8 cellular contexts compared by ENCODE assay signal in genomic region chr17:77089118-77089477, GRCh38. TPM values are rescaled to one million over a fixed set of nuclear protein-coding genes. Genes with fewer than 3 reads are reported as not detected.
DNase-seq lines count a peak whose midpoint lies in the region; ATAC-seq, FAIRE-seq and TF ChIP-seq lines count a peak whose summit lies in the region.

No MANE protein-coding gene starts in this region.

- TF ChIP-seq CTCF in astrocyte (IDR thresholded peaks at IDR 0.05; ENCODE audit: insufficient read depth, low read depth, low read length) (no peak), thoracic aorta (IDR thresholded peaks at IDR 0.05) (no peak)

- FAIRE-seq in astrocyte (lab: Jason Lieb, UNC) = no peak

- peak overlapping the region; percentile 77 for H3K27ac Mint-ChIP-seq in astrocyte (ENCODE audit: unreplicated experiment)

- DNase-seq in ACHN (peak; percentile 14), astrocyte (ENCODE audit: low read depth) (no peak), kidney tubule cell (ENCODE audit: low spot score) (peak; percentile 65), thoracic aorta (ENCODE audit: low spot score) (no peak), GOT3 (lab: John Stamatoyannopoulos, UW) (no peak), MV-4-11 (lab: John Stamatoyannopoulos, UW) (no peak), T1000 (lab: John Stamatoyannopoulos, UW) (no peak)
- no peak for DNase-seq in Jurkat, Clone E6-1 (ENCODE audit: low read depth, low spot score)

- H3K9me3 ChIP-seq in astrocyte (ENCODE audit: insufficient read depth, low read depth, low read length) (no peaks in the 10 kb centered on the region), thoracic aorta (no peaks in the 10 kb centered on the region)

- peaks cover 37% of the 10 kb centered on the region for H3K79me2 ChIP-seq in astrocyte (ENCODE audit: insufficient read depth, low read length)

- H3K36me3 Mint-ChIP-seq in astrocyte (ENCODE audit: low read depth, unreplicated experiment) = peaks cover 10% of the 10 kb centered on the region

- peak overlapping the region; percentile 95 for H3K4me3 Mint-ChIP-seq in astrocyte (ENCODE audit: unreplicated experiment)

- no peaks in the 10 kb centered on the region for H3K9me3 Mint-ChIP-seq in astrocyte (ENCODE audit: unreplicated experiment)

- H3K27me3 ChIP-seq in astrocyte (ENCODE audit: insufficient read depth, low read length) (no peaks in the 10 kb centered on the region), thoracic aorta (replicated peaks; ENCODE audit: insufficient read depth) (no peaks in the 10 kb centered on the region)

- H3K4me3 ChIP-seq in Jurkat, Clone E6-1 (ENCODE audit: low read length) = peak overlapping the region; percentile 98
- H3K4me3 ChIP-seq in astrocyte (ENCODE audit: insufficient read depth, low read depth, low read length) (peak overlapping the region; percentile 79), thoracic aorta (peak overlapping the region; percentile 85)

- H3K27me3 Mint-ChIP-seq in astrocyte (ENCODE audit: low read depth, unreplicated experiment) = peaks cover 4% of the 10 kb centered on the region

- H4K20me1 ChIP-seq in astrocyte (ENCODE audit: insufficient read depth, low read length) = peaks cover 5% of the 10 kb centered on the region

- peak overlapping the region; percentile 95 for H3K4me2 ChIP-seq in astrocyte (ENCODE audit: low read length)

- ATAC-seq in thoracic aorta (ENCODE audit: insufficient number of reproducible peaks, low FRiP score, low read depth) = no peak

- peak overlapping the region; percentile 95 for H3K9ac ChIP-seq in astrocyte (ENCODE audit: low read length)

- H2AFZ ChIP-seq in astrocyte (ENCODE audit: low read depth, low read length) = peak overlapping the region; percentile 64

- peaks cover 17% of the 10 kb centered on the region for H3K4me1 ChIP-seq in astrocyte (ENCODE audit: insufficient read depth, low read length)
- H3K4me1 ChIP-seq in thoracic aorta (ENCODE audit: control insufficient read depth in 1 of 2, low read depth in 2 of 2) = peaks cover 19 to 23% of the 10 kb centered on the region in 2 donors

- peaks cover 15% of the 10 kb centered on the region for H3K36me3 ChIP-seq in astrocyte (ENCODE audit: insufficient read depth, low read length)
- H3K36me3 ChIP-seq in thoracic aorta = peaks cover 19% of the 10 kb centered on the region

- in situ Hi-C loops in ACHN (cut with HindIII; ENCODE audit: low pct_ligation_motif_present, low pct_unique_long_range_greater_than_20kb, low sequenced_read_pairs) = no loop called here

- H3K27ac ChIP-seq in astrocyte (ENCODE audit: low read depth, low read length) (peak overlapping the region; percentile 92), thoracic aorta (peak overlapping the region; percentile 88 to 90)

- peaks cover 8% of the 10 kb centered on the region for H3K4me1 Mint-ChIP-seq in astrocyte (ENCODE audit: low read depth, unreplicated experiment)

RNA-seq across cellular contexts. Expression of gene SEC14L1, which starts 51.7 kb away (rescaled TPM):
- polyA plus RNA-seq in Jurkat, Clone E6-1 (2012; ENCODE audit: insufficient read depth, insufficient read length) = 32.2 TPM
- total RNA-seq in astrocyte (86.7 and 93.2 TPM in 2 replicates), thoracic aorta (100 to 1,000 TPM in 1 of 2 donors, 10 to 100 TPM in 1; 89.0 to 105 TPM)

Comparison
In these comparisons a context has a peak if more than half of its experiments do, and no peak if none do; other contexts are left out.
1. DNase-seq: peak in ACHN (single experiment) and kidney tubule cell (single experiment); none in Jurkat, Clone E6-1 (single experiment), astrocyte (single experiment), thoracic aorta (single experiment), GOT3 (single experiment), MV-4-11 (single experiment) and T1000 (single experiment).
2. Peak in every context shown above with its lines, with median percentiles within 50 percentile points of each other: H3K4me3 ChIP-seq.